Comparison of ENCODE assay signal across 8 cellular contexts in genomic region chr5:157328277-157328912, GRCh38.
DNase-seq lines count a peak whose midpoint lies in the region; ATAC-seq, FAIRE-seq and TF ChIP-seq lines count a peak whose summit lies in the region.

No MANE protein-coding gene starts in this region.

- H3K9me3 ChIP-seq in mammary epithelial cell (replicated peaks; ENCODE audit: insufficient read depth, low read length) (no peaks in the 10 kb centered on the region), kidney (ENCODE audit: control insufficient read depth in 1 of 2, low read length in 2 of 2) (no peaks in the 10 kb centered on the region)

- dilution Hi-C loops in mammary epithelial cell (cut with HindIII; ENCODE audit: low sequenced_read_pairs): loop anchor here (10.0 kb wide), 1 partner anchor 146 kb away; no protein-coding TSS in a partner anchor

- POLR2A ChIA-PET in AG04449 (lab: Yijun Ruan, JAX): interaction anchor here (0.5 to 0.6 kb wide), 2 partner anchors 143 to 277 kb away, joined by 3 read pairs; no protein-coding TSS in a partner anchor

- TF ChIP-seq CTCF in AG04449 (IDR thresholded peaks at IDR 0.05; ENCODE audit: insufficient read depth, low read length, missing control alignments): peak; percentile 93
- TF ChIP-seq CTCF in mammary epithelial cell (conservative IDR thresholded peaks at IDR 0.05 in 1 of 2, IDR thresholded peaks at IDR 0.05 in 1 of 2; ENCODE audit: extremely low read depth in 1 of 2, insufficient read depth in 1 of 2, low read depth in 1 of 2, low read length in 2 of 2): peak; percentile 97
- TF ChIP-seq CTCF in kidney (IDR thresholded peaks at IDR 0.05; ENCODE audit: borderline replicate concordance, extremely low read depth, insufficient read depth): peak; percentile 85

- H3K79me2 ChIP-seq in mammary epithelial cell (ENCODE audit: insufficient read depth, low read length): no peaks in the 10 kb centered on the region

- H3K4me1 ChIP-seq in mammary epithelial cell (ENCODE audit: insufficient read depth, low read length) (no peaks in the 10 kb centered on the region), kidney (ENCODE audit: control insufficient read depth in 1 of 2, insufficient read depth in 1 of 2, low read depth in 1 of 2, low read length in 2 of 2) (peaks cover 16 to 25% of the 10 kb centered on the region in 2 donors)

- H3K4me3 ChIP-seq in AG04449 (ENCODE audit: low read depth, low read length) (peak overlapping the region; percentile 35), mammary epithelial cell (replicated peaks in 1 of 3; ENCODE audit: insufficient read depth in 1 of 3, low read depth in 2 of 3, low read length in 3 of 3) (peak overlapping the region in 1 of 3 experiments; percentile 34), kidney (ENCODE audit: low read length in 2 of 2) (no peak overlapping the region)

- no peak for TF ChIP-seq POLR2A in GM18505 (IDR thresholded peaks at IDR 0.05; ENCODE audit: borderline replicate concordance, extremely low read depth, insufficient read depth, insufficient read length)

- 14% methylated on average over 12 of the region's 12 CpGs for WGBS in mammary epithelial cell (ENCODE audit: low coverage, missing lambda C conversion rate)

- H3K9ac ChIP-seq in mammary epithelial cell (ENCODE audit: insufficient read depth, low read length) (no peak overlapping the region), kidney (ENCODE audit: low read length in 2 of 2) (peak overlapping the region in 1 of 2 donors; percentile 32)

- no peaks in the 10 kb centered on the region for H3K27me3 ChIP-seq in mammary epithelial cell (ENCODE audit: insufficient read depth, low read length)

- peak; percentile 74 for FAIRE-seq in kidney (lab: Jason Lieb, UNC)

- CTCF ChIA-PET in AG04449 (lab: Yijun Ruan, JAX): interaction anchor here (0.7 to 11.6 kb wide), 45 partner anchors 11 to 1800 kb away, joined by 3 to 272 read pairs (median 5); partner anchors contain the start of genes LSM11 and THG1L
- CTCF ChIA-PET in mammary epithelial cell (lab: Charles Lee; ENCODE audit: low non-redundant PET): interaction anchor here (0.5 to 0.7 kb wide), 4 partner anchors 27 to 1250 kb away, joined by 3 to 5 read pairs (median 3); no protein-coding TSS in a partner anchor

- no peak overlapping the region for H3K27ac ChIP-seq in mammary epithelial cell (ENCODE audit: insufficient read depth, low read depth, low read length)
- H3K27ac ChIP-seq in kidney (ENCODE audit: low read depth in 2 of 2, low read length in 2 of 2): no peak overlapping the region

- no TSS peak for BruUV-seq in mammary epithelial cell (replicated peaks; lab: Mats Ljungman, UMichigan)

- H4K20me1 ChIP-seq in mammary epithelial cell (ENCODE audit: insufficient read depth, low read length): no peaks in the 10 kb centered on the region

- no peaks in the 10 kb centered on the region for H3K36me3 ChIP-seq in mammary epithelial cell (ENCODE audit: insufficient read depth, low read length)
- H3K36me3 ChIP-seq in kidney (ENCODE audit: control insufficient read depth in 1 of 2, insufficient read depth in 2 of 2, low read length in 2 of 2): peaks cover 29 to 69% of the 10 kb centered on the region in 2 donors

- in situ Hi-C loops in mammary epithelial cell (cut with MboI; ENCODE audit: low sequenced_read_pairs in 2 of 2): loop anchor here (5.0 to 25.0 kb wide), 4 partner anchors 149 to 416 kb away; partner anchors contain the start of genes LSM11 (in 2 of the 2) and THG1L (in 1 of the 2)

- intact Hi-C loops in mammary epithelial cell (cut with micrococcal nuclease) (loop anchor here (1.0 to 5.0 kb wide), 5 partner anchors 102 to 415 kb away; partner anchors contain the start of gene LSM11), kidney (cut with DNase I) (no loop called here)

- ATAC-seq in GM18505 (IDR thresholded peaks at IDR 0.05; ENCODE audit: unreplicated experiment) (peak; percentile 91), HG02885 (IDR thresholded peaks at IDR 0.05; ENCODE audit: poor library complexity, unreplicated experiment) (peak; percentile 97)

- DNase-seq in AG04449 (ENCODE audit: low read depth, low spot score): peak; percentile 38
- peak; percentile 37 for DNase-seq in NCI-H1694 (lab: John Stamatoyannopoulos, UW)
- DNase-seq in T1000 (lab: John Stamatoyannopoulos, UW): peak; percentile 42
- peak; percentile 52 for DNase-seq in mammary epithelial cell
- peak; percentile 78 for DNase-seq in kidney
- DNase-seq in stimulated activated CD4-positive, alpha-beta T cell treated with anti-CD3 and anti-CD28 coated beads, Interleukin-12 subunit alpha, Interleukin-12 subunit beta, amount 100 ng/mL, for 48 hours (ENCODE audit: low read depth in 2 of 3, low spot score in 1 of 3): peak; percentile 43 to 65 (median 45)

- peak overlapping the region; percentile 58 for H3K4me2 ChIP-seq in mammary epithelial cell (ENCODE audit: insufficient read depth, low read depth, low read length)

- peak overlapping the region; percentile 57 for H2AFZ ChIP-seq in mammary epithelial cell (ENCODE audit: low read depth, low read length)
